ENCODE assay signal across 8 cellular contexts in genomic region chr1:234978397-234979291, GRCh38.
DNase-seq lines count a peak whose midpoint lies in the region; ATAC-seq and TF ChIP-seq lines count a peak whose summit lies in the region.

No MANE protein-coding gene starts in this region.

- in situ Hi-C loops in Caki2 (cut with HindIII; ENCODE audit: low pct_unique_long_range_greater_than_20kb, low sequenced_read_pairs) = loop anchor here (5.0 kb wide), 1 partner anchor 99 kb away; no protein-coding TSS in a partner anchor
- in situ Hi-C loops in astrocyte of the spinal cord (cut with HindIII; ENCODE audit: low sequenced_read_pairs) = loop anchor here (10.0 kb wide), 1 partner anchor 96 kb away; no protein-coding TSS in a partner anchor

- H3K4me3 ChIP-seq in astrocyte of the spinal cord (ENCODE audit: low read depth, low read length) = no peak overlapping the region

- ATAC-seq in GM19372 (IDR thresholded peaks at IDR 0.05; ENCODE audit: low read depth, unreplicated experiment) = peak; percentile 63
- ATAC-seq in HG03442 (IDR thresholded peaks at IDR 0.05; ENCODE audit: unreplicated experiment) = peak; percentile 60

- peak overlapping the region; percentile 92 for H3K27ac ChIP-seq in layer of hippocampus (ENCODE audit: low read depth, low read length)

- peak; percentile 69 for DNase-seq in Caki2 (ENCODE audit: low read depth)
- peak; percentile 89 for DNase-seq in SIG-M5 treated with dmso at 0.1 percent for 504 hours (lab: John Stamatoyannopoulos, UW; ENCODE audit: unreplicated experiment)
- peak; percentile 85 for DNase-seq in astrocyte of the spinal cord (ENCODE audit: low read depth, low spot score)
- peak; percentile 33 to 58 for DNase-seq in stimulated activated CD4-positive, alpha-beta T cell treated with anti-CD3 and anti-CD28 coated beads, Interleukin-4, amount 100 ng/mL, for 4 hours
- no peak for DNase-seq in UCSD-AML1 (lab: John Stamatoyannopoulos, UW; ENCODE audit: unreplicated experiment)

- no peaks in the 10 kb centered on the region for H3K27me3 ChIP-seq in layer of hippocampus (ENCODE audit: control insufficient read depth, insufficient read depth, low read length)

- TF ChIP-seq CTCF in astrocyte of the spinal cord (IDR thresholded peaks at IDR 0.05; ENCODE audit: low read depth, low read length) = no peak
